ENCODE assay signal across 10 cellular contexts in genomic region chr2:191933307-191934105, GRCh38.
A peak's percentile ranks its signal among the peaks of the same experiment; 100 is the strongest.
DNase-seq lines count a peak whose midpoint lies in the region; ATAC-seq and TF ChIP-seq lines count a peak whose summit lies in the region.
"Had no signal": no experiment of that assay in that cellular context is flagged by ENCODE, and none has a peak within 500 bp of the region (broad histone marks: within the 10 kb centered on the region; RNA-seq: fewer than 3 reads in every experiment).

No MANE protein-coding gene starts in this region.

- peak; percentile 97 for ATAC-seq in HG02763 (IDR thresholded peaks at IDR 0.05; ENCODE audit: unreplicated experiment)
- peak; percentile 86 for ATAC-seq in stimulated activated naive CD8-positive, alpha-beta T cell treated with anti-CD3 and anti-CD28 coated beads, Interleukin-15, Interleukin-2, amounts not matched to agents 100 U/mL and 50 U/mL, for 24 hours

- H3K9me3 ChIP-seq in OCI-LY3 (ENCODE audit: insufficient read depth, low read length) (no peaks in the 10 kb centered on the region), esophagus muscularis mucosa (no peaks in the 10 kb centered on the region)

- TF ChIP-seq CTCF in OCI-LY3 (IDR thresholded peaks at IDR 0.05; ENCODE audit: low read depth, low read length) (no peak), esophagus muscularis mucosa (IDR thresholded peaks at IDR 0.05) (no peak)

- H3K9ac ChIP-seq in OCI-LY3 (ENCODE audit: low read length): no peak overlapping the region

- H3K27me3 ChIP-seq in OCI-LY3 (ENCODE audit: low read depth, low read length): peaks cover 5% of the 10 kb centered on the region; the same call in 1 of the 2 replicates
- H3K27me3 ChIP-seq in esophagus muscularis mucosa: no peaks in the 10 kb centered on the region

- H3K27ac ChIP-seq in OCI-LY3 (ENCODE audit: low read length): no peak overlapping the region
- H3K27ac ChIP-seq in esophagus muscularis mucosa (replicated peaks in 1 of 4): no peak overlapping the region

- TF ChIP-seq EP300 in esophagus muscularis mucosa (IDR thresholded peaks at IDR 0.05): no peak

- intact Hi-C loops in esophagus muscularis mucosa (cut with DNase I): no loop called here

- no peak overlapping the region for H3K4me3 ChIP-seq in OCI-LY3 (ENCODE audit: low read length)
- no peak overlapping the region for H3K4me3 ChIP-seq in esophagus muscularis mucosa

- H3K4me1 ChIP-seq in OCI-LY3 (ENCODE audit: low read length) (peaks cover 8% of the 10 kb centered on the region), esophagus muscularis mucosa (peaks cover 0 to 11% (median 4%) of the 10 kb centered on the region in 4 donors)

- H3K4me2 ChIP-seq in OCI-LY3 (ENCODE audit: low read length): peak overlapping the region; percentile 4; the same call in 1 of the 2 replicates

- H3K36me3 ChIP-seq in OCI-LY3 (replicated peaks; ENCODE audit: low read depth, low read length) (no peaks in the 10 kb centered on the region), esophagus muscularis mucosa (no peaks in the 10 kb centered on the region)

- WGBS in esophagus muscularis mucosa: 85% methylated on average over 2 of the region's 2 CpGs

- no peaks in the 10 kb centered on the region for H4K20me1 ChIP-seq in OCI-LY3 (ENCODE audit: insufficient read depth, low read length)

- no peaks in the 10 kb centered on the region for H3K79me2 ChIP-seq in OCI-LY3 (ENCODE audit: low read length)

- no peak for TF ChIP-seq POLR2A in esophagus muscularis mucosa (IDR thresholded peaks at IDR 0.05; ENCODE audit: low read depth)

- DNase-seq in stimulated activated CD4-positive, alpha-beta T cell treated with anti-CD3 and anti-CD28 coated beads, Interleukin-12 subunit alpha, Interleukin-12 subunit beta, amount 100 ng/mL, for 24 hours (ENCODE audit: low read depth in 2 of 2): peak; percentile 26 to 29
- DNase-seq in stimulated activated CD4-positive, alpha-beta T cell treated with anti-CD3 and anti-CD28 coated beads, Interleukin-4, amount 100 ng/mL, for 4 hours: no peak
- peak; percentile 60 for DNase-seq in stimulated activated naive CD8-positive, alpha-beta T cell treated with anti-CD3 and anti-CD28 coated beads, Interleukin-15, Interleukin-2, amounts not matched to agents 100 U/mL and 50 U/mL, for 24 hours
- DNase-seq in COR-L47 (lab: John Stamatoyannopoulos, UW): no peak
- DNase-seq in esophagus muscularis mucosa (ENCODE audit: extremely low spot score): no peak
- no peak for DNase-seq in cerebellar nuclear complex (lab: John Stamatoyannopoulos, UW)
- DNase-seq: stimulated activated naive CD4-positive, alpha-beta T cell treated with Interleukin-2 at 50 U/mL for 16 hours; T-helper 9 cell had no signal

- no peak overlapping the region for H2AFZ ChIP-seq in OCI-LY3 (ENCODE audit: low read depth, low read length)

Comparison
In these comparisons a context has a peak if more than half of its experiments do, and no peak if none do; other contexts are left out.
1. DNase-seq: peak in stimulated activated CD4-positive, alpha-beta T cell treated with anti-CD3 and anti-CD28 coated beads, Interleukin-12 subunit alpha, Interleukin-12 subunit beta, amount 100 ng/mL, for 24 hours (2 of 2) and stimulated activated naive CD8-positive, alpha-beta T cell treated with anti-CD3 and anti-CD28 coated beads, Interleukin-15, Interleukin-2, amounts not matched to agents 100 U/mL and 50 U/mL, for 24 hours (single experiment); none in stimulated activated CD4-positive, alpha-beta T cell treated with anti-CD3 and anti-CD28 coated beads, Interleukin-4, amount 100 ng/mL, for 4 hours (0 of 2), COR-L47 (single experiment), esophagus muscularis mucosa (single experiment) and cerebellar nuclear complex (0 of 2).